ENCODE assay signal across 17 cellular contexts in the genomic region with DNA sequence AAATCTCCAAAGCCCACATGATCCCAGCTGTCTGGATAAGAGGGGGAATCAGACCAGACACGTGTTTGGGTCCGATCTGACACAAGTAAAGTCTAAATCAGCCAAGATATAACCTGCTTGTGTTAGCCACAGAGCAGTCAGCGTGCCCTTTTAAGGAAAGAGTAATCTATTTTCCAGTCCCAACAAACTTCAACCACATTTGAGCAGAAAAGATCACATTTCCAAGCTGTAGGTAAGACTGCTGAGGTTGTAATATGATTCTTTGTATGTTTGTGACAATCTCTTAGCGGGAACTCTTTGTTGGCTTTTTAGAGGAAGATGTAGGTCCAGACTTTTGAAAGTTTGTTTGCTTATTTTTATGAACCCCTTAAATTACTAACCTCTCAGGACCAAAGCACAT.
DNase-seq lines count a peak whose midpoint lies in the region; ATAC-seq and TF ChIP-seq lines count a peak whose summit lies in the region.
"Had no signal": no experiment of that assay in that cellular context is flagged by ENCODE, and none has a peak within 500 bp of the region (broad histone marks: within the 10 kb centered on the region; RNA-seq: fewer than 3 reads in every experiment).

No MANE protein-coding gene starts in this region.

- no peak overlapping the region for H4K5ac ChIP-seq in mesendoderm (ENCODE audit: low read length)

- no peaks in the 10 kb centered on the region for H4K20me1 ChIP-seq in PC-3 (ENCODE audit: low read length)

- peak overlapping the region; percentile 7 for H2BK5ac ChIP-seq in mesendoderm (ENCODE audit: low read length)

- H3K56ac ChIP-seq in mesendoderm (ENCODE audit: low read length), result peak overlapping the region; percentile 51

- DNase-seq in H4 (ENCODE audit: low spot score) (peak; percentile 86), HEK293T (ENCODE audit: extremely low spot score) (no peak), PC-3 (peak; percentile 26), mesendoderm (no peak), sigmoid colon (no peak), NCI-H82 treated with DMSO at 0.1 percent for 48 hours (lab: John Stamatoyannopoulos, UW; ENCODE audit: unreplicated experiment) (no peak), uterus (no peak)
- DNase-seq: BE2C, DMS79, KBM-7, NCI-H1092 treated with DMSO at 0.1 percent for 48 hours, NCI-H2029 treated with DMSO at 0.1 percent for 48 hours, NCI-H345, NCI-H526, Right ventricle myocardium superior had no signal

- CTCF ChIA-PET in HEK293T (lab: Yijun Ruan, JAX), result no interaction called here
- CTCF ChIA-PET in PC-3 (lab: Charles Lee), result no interaction called here

- H3F3A ChIP-seq in PC-3 (ENCODE audit: low read length, unreplicated experiment), result no peaks in the 10 kb centered on the region

- H3K79me2 ChIP-seq in PC-3 (ENCODE audit: low read length) (no peaks in the 10 kb centered on the region), mesendoderm (ENCODE audit: control insufficient read depth, insufficient read depth, low read length) (no peaks in the 10 kb centered on the region)

- BruUV-seq in PC-3 (replicated peaks; lab: Mats Ljungman, UMichigan), result no TSS peak

- H3K9me3 ChIP-seq in PC-3 (ENCODE audit: low read length) (no peaks in the 10 kb centered on the region), sigmoid colon (peaks cover 0 to 3% (median 0%) of the 10 kb centered on the region in 4 donors), uterus (no peaks in the 10 kb centered on the region)
- H3K9me3 ChIP-seq: BE2C, HAP-1 had no signal

- H3K4ac ChIP-seq in mesendoderm (ENCODE audit: low read depth, low read length), result peak overlapping the region; percentile 44

- ATAC-seq in PC-3 (peak; percentile 76), GM18505 (IDR thresholded peaks at IDR 0.05; ENCODE audit: unreplicated experiment) (no peak)

- H3K4me1 ChIP-seq in PC-3 (ENCODE audit: insufficient read depth, low read length) (peaks cover 10% of the 10 kb centered on the region), mesendoderm (ENCODE audit: control insufficient read depth, low read depth, low read length) (peaks cover 13% of the 10 kb centered on the region), sigmoid colon (no peaks in the 10 kb centered on the region), uterus (no peaks in the 10 kb centered on the region)
- H3K4me1 ChIP-seq: BE2C, HAP-1 had no signal

- POLR2A ChIA-PET in HEK293T (lab: Yijun Ruan, JAX) (no interaction called here), PC-3 (lab: Charles Lee; ENCODE audit: unreplicated experiment) (no interaction called here)

- H4K8ac ChIP-seq in mesendoderm (ENCODE audit: low read depth, low read length), result no peak overlapping the region

- no peak overlapping the region for H2AK5ac ChIP-seq in mesendoderm (ENCODE audit: low read length)

- H3K4me2 ChIP-seq in PC-3 (ENCODE audit: low read length) (no peak overlapping the region), mesendoderm (ENCODE audit: low read length) (no peak overlapping the region)

- TF ChIP-seq CTCF in PC-3 (conservative IDR thresholded peaks at IDR 0.05; ENCODE audit: low read depth, low read length) (no peak), sigmoid colon (IDR thresholded peaks at IDR 0.05) (no peak), uterus (IDR thresholded peaks at IDR 0.05) (no peak)

- intact Hi-C loops in PC-3 (cut with micrococcal nuclease), result no loop called here
- intact Hi-C loops in sigmoid colon (cut with DNase I), result no loop called here
- intact Hi-C loops in uterus (cut with DNase I; ENCODE audit: low total_unique reads), result no loop called here

- H3K9ac ChIP-seq in PC-3 (ENCODE audit: low read length), result no peak overlapping the region
- H3K9ac ChIP-seq in mesendoderm (ENCODE audit: low read length), result no peak overlapping the region

- H2BK120ac ChIP-seq in mesendoderm (ENCODE audit: low read depth, low read length), result no peak overlapping the region

- WGBS in mesendoderm (ENCODE audit: extremely low coverage, insufficient coverage, low lambda C conversion rate), result no CpG with 5 or more reads among the region's 4 CpGs
- 24 to 58% methylated on average over 4 of the region's 4 CpGs for WGBS in sigmoid colon, 2 donors

- TF ChIP-seq EP300 in sigmoid colon (IDR thresholded peaks at IDR 0.05), result no peak

- H3K79me1 ChIP-seq in mesendoderm (ENCODE audit: low read length), result no peaks in the 10 kb centered on the region

- no peak overlapping the region for H3K23ac ChIP-seq in mesendoderm (ENCODE audit: low read length)

- H3K27me3 ChIP-seq in PC-3 (ENCODE audit: low read length), result no peaks in the 10 kb centered on the region
- H3K27me3 ChIP-seq in mesendoderm (ENCODE audit: insufficient read depth, low read length, poor library complexity), result no peaks in the 10 kb centered on the region
- peaks cover 0 to 2% (median 0%) of the 10 kb centered on the region in 3 donors for H3K27me3 ChIP-seq in sigmoid colon
- H3K27me3 ChIP-seq in uterus, result no peaks in the 10 kb centered on the region
- H3K27me3 ChIP-seq: BE2C had no signal

- H2BK15ac ChIP-seq in mesendoderm (replicated peaks; ENCODE audit: low read depth), result peak overlapping the region; percentile 86

- no peak overlapping the region for H3K27ac ChIP-seq in PC-3 (ENCODE audit: low read length)
- no peak overlapping the region for H3K27ac ChIP-seq in mesendoderm (ENCODE audit: low read depth, low read length)
- no peak overlapping the region for H3K27ac ChIP-seq in sigmoid colon
- no peak overlapping the region for H3K27ac ChIP-seq in uterus

- H3K36me3 ChIP-seq in PC-3 (ENCODE audit: low read depth, low read length) (no peaks in the 10 kb centered on the region), mesendoderm (ENCODE audit: control insufficient read depth, insufficient read depth, low read length) (no peaks in the 10 kb centered on the region), sigmoid colon (no peaks in the 10 kb centered on the region), uterus (no peaks in the 10 kb centered on the region)
- H3K36me3 ChIP-seq: BE2C, HAP-1 had no signal

- TF ChIP-seq POLR2A in sigmoid colon (IDR thresholded peaks at IDR 0.05) (no peak), GM18505 (IDR thresholded peaks at IDR 0.05; ENCODE audit: borderline replicate concordance, extremely low read depth, insufficient read depth, insufficient read length) (no peak), uterus (IDR thresholded peaks at IDR 0.05) (no peak)

- no peak overlapping the region for H3K18ac ChIP-seq in mesendoderm (ENCODE audit: low read length)

- H3K9me2 ChIP-seq in PC-3 (replicated peaks; ENCODE audit: low read length), result no peaks in the 10 kb centered on the region

- H3K4me3 ChIP-seq in PC-3 (ENCODE audit: low read length), result no peak overlapping the region
- no peak overlapping the region for H3K4me3 ChIP-seq in mesendoderm (ENCODE audit: low read length)
- H3K4me3 ChIP-seq in sigmoid colon, result no peak overlapping the region
- H3K4me3 ChIP-seq in uterus, result no peak overlapping the region
- H3K4me3 ChIP-seq: HAP-1 had no signal

- H2AFZ ChIP-seq in PC-3 (ENCODE audit: low read length), result no peak overlapping the region

TF ChIP-seq in HEK293T, 16 proteins besides CTCF, POLR2A, EP300 and RAD21:
- TF ChIP-seq L3MBTL2 (conservative IDR thresholded peaks at IDR 0.05), result peak; percentile 67; the same call in 1 of the 2 replicates
- TF ChIP-seq ARNT (IDR thresholded peaks at IDR 0.05), result no peak

Comparison
In these comparisons a context has a peak if more than half of its experiments do, and no peak if none do; other contexts are left out.
1. DNase-seq: peak in H4 (single experiment) and PC-3 (single experiment); none in HEK293T (single experiment), mesendoderm (single experiment), sigmoid colon (single experiment), NCI-H82 treated with DMSO at 0.1 percent for 48 hours (single experiment) and uterus (0 of 2).